Comparison of ENCODE assay signal across 30 cellular contexts in the genomic region with DNA sequence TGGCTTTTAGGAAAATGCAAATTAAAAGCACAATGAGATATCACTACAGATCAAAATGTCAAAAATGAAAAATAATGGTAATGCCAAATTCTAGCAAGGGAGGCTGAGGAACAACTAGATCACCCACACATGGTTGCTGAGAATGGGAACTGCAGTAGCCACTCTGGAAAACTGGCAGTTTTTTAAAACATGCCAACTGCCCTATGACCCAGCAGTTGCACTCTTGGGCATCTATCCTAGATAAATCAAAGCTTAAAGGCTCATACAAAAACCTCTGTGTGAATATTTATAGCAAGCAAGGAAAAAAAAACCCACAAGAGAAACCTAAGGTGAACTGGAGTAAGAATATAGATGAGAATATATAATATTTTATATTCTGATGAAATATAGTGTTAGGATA.
"Had no signal": no experiment of that assay in that cellular context is flagged by ENCODE, and none has a peak within 500 bp of the region (broad histone marks: within the 10 kb centered on the region; RNA-seq: fewer than 3 reads in every experiment).

No MANE protein-coding gene starts in this region.

- H3K4me1 ChIP-seq: lower lobe of right lung, pancreas, prostate gland, uterus had no signal

- ATAC-seq: left cardiac atrium; left lobe of liver; left ventricle myocardium superior; lower lobe of right lung; naive thymus-derived CD8-positive, alpha-beta T cell; pancreas; right cardiac atrium; stimulated activated memory B cell treated with anti-CD40 and anti-IgM and Interleukin-4, amounts not matched to agents 10 μg/mL and 1 μg/mL and 100 μg/mL, for 72 hours; stimulated activated naive CD8-positive, alpha-beta T cell treated with anti-CD3 and anti-CD28 coated beads, Interleukin-15, amount 100 ng/mL, for 72 hours had no signal

- DNase-seq: hippocampal formation; kidney glomerular epithelial cell; left cardiac atrium; left ventricle myocardium superior; lower lobe of right lung; mammary epithelial cell; mesendoderm; naive thymus-derived CD8-positive, alpha-beta T cell; nucleus accumbens; pancreas; posterior cingulate gyrus; retina; right cardiac atrium; sigmoid colon; small intestine; spleen; stimulated activated CD4-positive, alpha-beta T cell treated with anti-CD3 and anti-CD28 coated beads, Interleukin-4, amount 100 ng/mL, for 4 hours; stimulated activated CD8-positive, alpha-beta memory T cell treated with anti-CD3 and anti-CD28 coated beads, Interleukin-4, amount 100 ng/mL, for 48 hours; stimulated activated naive CD4-positive, alpha-beta T cell treated with Interleukin-2 at 50 U/mL for 16 hours; stimulated activated naive CD8-positive, alpha-beta T cell treated with anti-CD3 and anti-CD28 coated beads, Interleukin-15, amount 100 ng/mL, for 72 hours; substantia nigra; uterus had no signal

- H3K9me3 ChIP-seq: lower lobe of right lung, pancreas, prostate gland, sigmoid colon, spleen, tibial nerve, uterus had no signal

- H3K4me1 Mint-ChIP-seq: mesothelial cell of epicardium had no signal

- H3K27me3 ChIP-seq: sigmoid colon, spleen, tibial nerve, uterus had no signal

- H3K36me3 Mint-ChIP-seq: mesothelial cell of epicardium; naive thymus-derived CD8-positive, alpha-beta T cell; type B pancreatic cell had no signal

- H3K4me3 Mint-ChIP-seq: mesothelial cell of epicardium; naive thymus-derived CD8-positive, alpha-beta T cell; nephron; neural crest cell; stimulated activated memory B cell treated with anti-CD40 and anti-IgM and Interleukin-4, amounts not matched to agents 10 μg/mL and 1 μg/mL and 100 μg/mL, for 72 hours; stimulated activated naive CD8-positive, alpha-beta T cell treated with anti-CD3 and anti-CD28 coated beads, Interleukin-15, amount 100 ng/mL, for 72 hours; type B pancreatic cell had no signal

- H3K27ac Mint-ChIP-seq: mesothelial cell of epicardium; nephron; stimulated activated naive CD8-positive, alpha-beta T cell treated with anti-CD3 and anti-CD28 coated beads, Interleukin-15, amount 100 ng/mL, for 72 hours; type B pancreatic cell had no signal

- H3K9me3 Mint-ChIP-seq: mesothelial cell of epicardium; naive thymus-derived CD8-positive, alpha-beta T cell; nephron; neural crest cell; stimulated activated memory B cell treated with anti-CD40 and anti-IgM and Interleukin-4, amounts not matched to agents 10 μg/mL and 1 μg/mL and 100 μg/mL, for 72 hours; stimulated activated naive CD8-positive, alpha-beta T cell treated with anti-CD3 and anti-CD28 coated beads, Interleukin-15, amount 100 ng/mL, for 72 hours; type B pancreatic cell had no signal

- H3K27ac ChIP-seq: lower lobe of right lung, pancreas, prostate gland, sigmoid colon, spleen, tibial nerve, uterus had no signal

- H3K4me3 ChIP-seq: lower lobe of right lung, pancreas, prostate gland, sigmoid colon, spleen, tibial nerve, uterus had no signal

- H3K27me3 Mint-ChIP-seq: naive thymus-derived CD8-positive, alpha-beta T cell; stimulated activated memory B cell treated with anti-CD40 and anti-IgM and Interleukin-4, amounts not matched to agents 10 μg/mL and 1 μg/mL and 100 μg/mL, for 72 hours; stimulated activated naive CD8-positive, alpha-beta T cell treated with anti-CD3 and anti-CD28 coated beads, Interleukin-15, amount 100 ng/mL, for 72 hours had no signal
